9 cellular contexts compared by ENCODE assay signal in genomic region chr1:93607814-93608187, GRCh38.
DNase-seq lines count a peak whose midpoint lies in the region; ATAC-seq and TF ChIP-seq lines count a peak whose summit lies in the region.
"Had no signal": no experiment of that assay in that cellular context is flagged by ENCODE, and none has a peak within 500 bp of the region (broad histone marks: within the 10 kb centered on the region; RNA-seq: fewer than 3 reads in every experiment).

No MANE protein-coding gene starts in this region.

- H3K4me1 ChIP-seq in OCI-LY7 (ENCODE audit: insufficient read depth, low read length, poor library complexity, severe bottlenecking), result no peaks in the 10 kb centered on the region

- no peaks in the 10 kb centered on the region for H3K9me3 ChIP-seq in OCI-LY7 (ENCODE audit: low read length)

- no peak overlapping the region for H3K4me2 ChIP-seq in OCI-LY7 (ENCODE audit: low read length)

- no peaks in the 10 kb centered on the region for H3K36me3 ChIP-seq in OCI-LY7 (ENCODE audit: insufficient read depth, low read length)

- H2AFZ ChIP-seq in OCI-LY7 (ENCODE audit: low read length), result no peak overlapping the region

- peak; percentile 94 for ATAC-seq in HG03045 (IDR thresholded peaks at IDR 0.05; ENCODE audit: unreplicated experiment)

- H3K9me3 Mint-ChIP-seq in activated naive CD4-positive, alpha-beta T cell treated with anti-CD3 and anti-CD28 coated beads, Interleukin-2, amount 50 U/mL, for 24 hours, result no peaks in the 10 kb centered on the region

- no peaks in the 10 kb centered on the region for H3K9me2 ChIP-seq in OCI-LY7 (ENCODE audit: insufficient read depth, low read length)

- POLR2A ChIA-PET in OCI-LY7 (lab: Charles Lee), result interaction anchor here (1.1 kb wide), 2 partner anchors 9 to 16 kb away, joined by 3 to 4 read pairs; no protein-coding TSS in a partner anchor

- H3K79me2 ChIP-seq in OCI-LY7 (ENCODE audit: insufficient read depth, low read depth, low read length), result no peaks in the 10 kb centered on the region

- no peaks in the 10 kb centered on the region for H3K36me3 Mint-ChIP-seq in activated naive CD4-positive, alpha-beta T cell treated with anti-CD3 and anti-CD28 coated beads, Interleukin-2, amount 50 U/mL, for 24 hours

- peak; percentile 54 for DNase-seq in activated T-cell treated with anti-CD3 and anti-CD28 coated beads for 24 hours (ENCODE audit: low read depth)
- DNase-seq in activated T-cell treated with anti-CD3 and anti-CD28 coated beads, Interleukin-2, amount 50 U/mL, for 1 hour, result no peak
- DNase-seq in stimulated activated CD4-positive, alpha-beta T cell treated with anti-CD3 and anti-CD28 coated beads, Interleukin-12 subunit alpha, Interleukin-12 subunit beta, amount 100 ng/mL, for 24 hours (ENCODE audit: low read depth in 2 of 2), result peak; percentile 37 to 61
- DNase-seq in NCI-H526 (lab: John Stamatoyannopoulos, UW), result no peak
- DNase-seq in OCI-LY7 (ENCODE audit: low spot score), result no peak
- DNase-seq in Ammon's horn (ENCODE audit: low spot score), result no peak

- intact Hi-C loops in OCI-LY7 (cut with micrococcal nuclease; ENCODE audit: unreplicated experiment), result no loop called here

- no peak overlapping the region for H3K4me3 Mint-ChIP-seq in activated naive CD4-positive, alpha-beta T cell treated with anti-CD3 and anti-CD28 coated beads, Interleukin-2, amount 50 U/mL, for 24 hours

- H4K20me1 ChIP-seq in OCI-LY7 (ENCODE audit: insufficient read depth, low read length), result no peaks in the 10 kb centered on the region

- no peak overlapping the region for H3K27ac ChIP-seq in OCI-LY7 (ENCODE audit: low read depth, low read length, poor library complexity, severe bottlenecking)

- H3K4me1 Mint-ChIP-seq in activated naive CD4-positive, alpha-beta T cell treated with anti-CD3 and anti-CD28 coated beads, Interleukin-2, amount 50 U/mL, for 24 hours, result peaks cover 5% of the 10 kb centered on the region

- peak overlapping the region; percentile 67 for H3K27ac Mint-ChIP-seq in activated naive CD4-positive, alpha-beta T cell treated with anti-CD3 and anti-CD28 coated beads, Interleukin-2, amount 50 U/mL, for 24 hours

- no peak overlapping the region for H3K4me3 ChIP-seq in OCI-LY7 (ENCODE audit: low read depth, low read length, poor library complexity, severe bottlenecking)
- H3K4me3 ChIP-seq: lung had no signal

- BruUV-seq in OCI-LY7 (replicated peaks; lab: Mats Ljungman, UMichigan), result no TSS peak

- CTCF ChIA-PET in OCI-LY7 (lab: Charles Lee; ENCODE audit: unreplicated experiment), result interaction anchor here (0.8 kb wide), 1 partner anchor 14 kb away, joined by 3 read pairs; no protein-coding TSS in a partner anchor

- no peak for TF ChIP-seq CTCF in OCI-LY7 (conservative IDR thresholded peaks at IDR 0.05; ENCODE audit: low read length)

- H3K27me3 Mint-ChIP-seq in activated naive CD4-positive, alpha-beta T cell treated with anti-CD3 and anti-CD28 coated beads, Interleukin-2, amount 50 U/mL, for 24 hours, result peaks cover 1% of the 10 kb centered on the region

Comparison
In these comparisons a context has a peak if more than half of its experiments do, and no peak if none do; other contexts are left out.
1. DNase-seq: peak in activated T-cell treated with anti-CD3 and anti-CD28 coated beads for 24 hours (single experiment) and stimulated activated CD4-positive, alpha-beta T cell treated with anti-CD3 and anti-CD28 coated beads, Interleukin-12 subunit alpha, Interleukin-12 subunit beta, amount 100 ng/mL, for 24 hours (2 of 2); none in activated T-cell treated with anti-CD3 and anti-CD28 coated beads, Interleukin-2, amount 50 U/mL, for 1 hour (single experiment), NCI-H526 (0 of 2), OCI-LY7 (single experiment) and Ammon's horn (single experiment).